1 cellular context compared by ENCODE assay signal in genomic region chr14:75126679-75127473, GRCh38.
A peak's percentile ranks its signal among the peaks of the same experiment; 100 is the strongest.
TF ChIP-seq lines count a peak whose summit lies in the region.

Gene NEK9 (minus strand): TSS chr14:75127048. CDS start chr14:75126921, 127 bp downstream.

TF ChIP-seq in HepG2, 621 proteins besides CTCF, POLR2A, EP300 and RAD21 (continued from another document):
- TF ChIP-seq, protein P1, sequence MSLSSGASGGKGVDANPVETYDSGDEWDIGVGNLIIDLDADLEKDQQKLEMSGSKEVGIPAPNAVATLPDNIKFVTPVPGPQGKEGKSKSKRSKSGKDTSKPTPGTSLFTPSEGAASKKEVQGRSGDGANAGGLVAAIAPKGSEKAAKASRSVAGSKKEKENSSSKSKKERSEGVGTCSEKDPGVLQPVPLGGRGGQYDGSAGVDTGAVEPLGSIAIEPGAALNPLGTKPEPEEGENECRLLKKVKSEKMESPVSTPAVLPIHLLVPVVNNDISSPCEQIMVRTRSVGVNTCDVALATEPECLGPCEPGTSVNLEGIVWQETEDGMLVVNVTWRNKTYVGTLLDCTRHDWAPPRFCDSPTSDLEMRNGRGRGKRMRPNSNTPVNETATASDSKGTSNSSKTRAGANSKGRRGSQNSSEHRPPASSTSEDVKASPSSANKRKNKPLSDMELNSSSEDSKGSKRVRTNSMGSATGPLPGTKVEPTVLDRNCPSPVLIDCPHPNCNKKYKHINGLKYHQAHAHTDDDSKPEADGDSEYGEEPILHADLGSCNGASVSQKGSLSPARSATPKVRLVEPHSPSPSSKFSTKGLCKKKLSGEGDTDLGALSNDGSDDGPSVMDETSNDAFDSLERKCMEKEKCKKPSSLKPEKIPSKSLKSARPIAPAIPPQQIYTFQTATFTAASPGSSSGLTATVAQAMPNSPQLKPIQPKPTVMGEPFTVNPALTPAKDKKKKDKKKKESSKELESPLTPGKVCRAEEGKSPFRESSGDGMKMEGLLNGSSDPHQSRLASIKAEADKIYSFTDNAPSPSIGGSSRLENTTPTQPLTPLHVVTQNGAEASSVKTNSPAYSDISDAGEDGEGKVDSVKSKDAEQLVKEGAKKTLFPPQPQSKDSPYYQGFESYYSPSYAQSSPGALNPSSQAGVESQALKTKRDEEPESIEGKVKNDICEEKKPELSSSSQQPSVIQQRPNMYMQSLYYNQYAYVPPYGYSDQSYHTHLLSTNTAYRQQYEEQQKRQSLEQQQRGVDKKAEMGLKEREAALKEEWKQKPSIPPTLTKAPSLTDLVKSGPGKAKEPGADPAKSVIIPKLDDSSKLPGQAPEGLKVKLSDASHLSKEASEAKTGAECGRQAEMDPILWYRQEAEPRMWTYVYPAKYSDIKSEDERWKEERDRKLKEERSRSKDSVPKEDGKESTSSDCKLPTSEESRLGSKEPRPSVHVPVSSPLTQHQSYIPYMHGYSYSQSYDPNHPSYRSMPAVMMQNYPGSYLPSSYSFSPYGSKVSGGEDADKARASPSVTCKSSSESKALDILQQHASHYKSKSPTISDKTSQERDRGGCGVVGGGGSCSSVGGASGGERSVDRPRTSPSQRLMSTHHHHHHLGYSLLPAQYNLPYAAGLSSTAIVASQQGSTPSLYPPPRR (CRISPR knock-in tag; IDR thresholded peaks at IDR 0.05; ENCODE audit: borderline replicate concordance), result no peak; the same call in 1 of the 2 replicates
- TF ChIP-seq ZNF335 (CRISPR knock-in tag; IDR thresholded peaks at IDR 0.05) (peak; percentile 71), NONO (IDR thresholded peaks at IDR 0.05) (no peak), NONO (CRISPR knock-in tag; conservative IDR thresholded peaks at IDR 0.05) (peak; percentile 89; the same call in 1 of the 2 replicates), BORCS8-MEF2B (CRISPR knock-in tag; IDR thresholded peaks at IDR 0.05) (peak; percentile 63), TBL1XR1 (IDR thresholded peaks at IDR 0.05; ENCODE audit: borderline replicate concordance, low read length, partially characterized antibody) (no peak), MIXL1 (CRISPR knock-in tag; IDR thresholded peaks at IDR 0.05) (no peak), ZKSCAN1 (IDR thresholded peaks at IDR 0.05; ENCODE audit: low read length) (no peak), SNRNP70 (IDR thresholded peaks at IDR 0.05; ENCODE audit: low read depth, low read length) (no peak), SIN3B (IDR thresholded peaks at IDR 0.05; ENCODE audit: low read length) (no peak; the same call in 1 of the 2 replicates), ERF (CRISPR knock-in tag; IDR thresholded peaks at IDR 0.05) (peak; percentile 95), MED8 (CRISPR knock-in tag; IDR thresholded peaks at IDR 0.05; ENCODE audit: insufficient replicate concordance) (peak; percentile 82), ZNF234 (CRISPR knock-in tag; conservative IDR thresholded peaks at IDR 0.05) (0 out of 2 replicates have a peak, but pooled peaks have one; percentile 82)
- TF ChIP-seq, protein P2, sequence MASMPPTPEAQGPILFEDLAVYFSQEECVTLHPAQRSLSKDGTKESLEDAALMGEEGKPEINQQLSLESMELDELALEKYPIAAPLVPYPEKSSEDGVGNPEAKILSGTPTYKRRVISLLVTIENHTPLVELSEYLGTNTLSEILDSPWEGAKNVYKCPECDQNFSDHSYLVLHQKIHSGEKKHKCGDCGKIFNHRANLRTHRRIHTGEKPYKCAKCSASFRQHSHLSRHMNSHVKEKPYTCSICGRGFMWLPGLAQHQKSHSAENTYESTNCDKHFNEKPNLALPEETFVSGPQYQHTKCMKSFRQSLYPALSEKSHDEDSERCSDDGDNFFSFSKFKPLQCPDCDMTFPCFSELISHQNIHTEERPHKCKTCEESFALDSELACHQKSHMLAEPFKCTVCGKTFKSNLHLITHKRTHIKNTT (CRISPR knock-in tag; IDR thresholded peaks at IDR 0.05), result no peak
- TF ChIP-seq, protein P3, sequence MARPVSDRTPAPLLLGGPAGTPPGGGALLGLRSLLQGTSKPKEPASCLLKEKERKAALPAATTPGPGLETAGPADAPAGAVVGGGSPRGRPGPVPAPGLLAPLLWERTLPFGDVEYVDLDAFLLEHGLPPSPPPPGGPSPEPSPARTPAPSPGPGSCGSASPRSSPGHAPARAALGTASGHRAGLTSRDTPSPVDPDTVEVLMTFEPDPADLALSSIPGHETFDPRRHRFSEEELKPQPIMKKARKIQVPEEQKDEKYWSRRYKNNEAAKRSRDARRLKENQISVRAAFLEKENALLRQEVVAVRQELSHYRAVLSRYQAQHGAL (CRISPR knock-in tag; IDR thresholded peaks at IDR 0.05; ENCODE audit: not compliant biosample characterization), result no peak
